Comparison of ENCODE assay signal across 8 cellular contexts in the genomic region with DNA sequence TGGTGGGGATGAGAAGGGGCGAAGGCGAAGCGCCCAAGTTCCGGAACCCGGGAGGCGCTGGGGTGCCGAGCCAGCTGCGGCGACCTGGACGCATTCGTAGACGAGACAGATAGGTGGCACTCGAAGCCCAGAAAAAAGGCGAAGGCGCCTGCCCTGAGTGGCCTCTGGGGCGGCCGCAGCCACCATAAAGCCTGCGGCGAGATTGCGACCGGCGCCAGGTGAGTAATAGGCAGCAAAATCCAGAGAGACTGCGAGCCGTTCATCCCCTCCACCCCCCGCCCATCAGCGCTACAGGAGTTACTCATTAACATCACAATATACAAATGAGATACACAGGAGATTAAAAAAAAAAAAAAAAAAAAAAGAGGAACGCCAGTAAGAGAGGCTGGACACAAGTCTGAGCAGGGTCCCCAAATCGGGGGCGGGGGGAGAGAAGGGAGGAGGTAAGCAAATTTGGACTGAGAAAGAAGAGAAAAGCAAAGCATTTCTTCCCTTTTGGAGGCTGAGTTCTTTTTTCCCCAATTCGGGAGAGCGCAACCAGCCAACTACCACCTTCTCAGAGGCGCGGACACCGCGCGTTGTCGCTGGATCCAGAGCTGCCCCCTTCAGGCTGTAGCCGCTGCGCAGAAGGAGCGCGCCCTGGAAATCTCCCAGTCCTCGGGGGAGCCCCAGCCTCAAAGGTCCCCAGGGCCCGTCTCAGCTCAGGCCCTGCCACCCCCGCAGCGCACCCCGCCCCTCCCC. TPM values are rescaled to one million over a fixed set of nuclear protein-coding genes. Genes with fewer than 3 reads are reported as not detected.
DNase-seq lines count a peak whose midpoint lies in the region; ATAC-seq and TF ChIP-seq lines count a peak whose summit lies in the region.

No MANE protein-coding gene starts in this region.

- TF ChIP-seq EP300 in upper lobe of left lung (IDR thresholded peaks at IDR 0.05), result no peak

- WGBS in upper lobe of left lung, 2 donors, result 1 to 6% methylated on average over 39 to 43 of the region's 46 CpGs

- intact Hi-C loops in HCT116 (cut with micrococcal nuclease), result loop anchor here (1.0 to 10.0 kb wide), 6 partner anchors 496 to 1249 kb away; no protein-coding TSS in a partner anchor
- intact Hi-C loops in Panc1 (cut with micrococcal nuclease; ENCODE audit: unreplicated experiment), result no loop called here
- intact Hi-C loops in naive thymus-derived CD4-positive, alpha-beta T cell (cut with micrococcal nuclease), result loop anchor here in 1 of 2 donors (5.0 kb wide), 1 partner anchor 266 kb away; no protein-coding TSS in a partner anchor

- H3K79me2 ChIP-seq in HCT116 (ENCODE audit: insufficient read depth, low read length), result no peaks in the 10 kb centered on the region

- H3K4me3 Mint-ChIP-seq in naive thymus-derived CD4-positive, alpha-beta T cell, result no peak overlapping the region

- H3K9me2 ChIP-seq in HCT116 (ENCODE audit: insufficient read depth), result no peaks in the 10 kb centered on the region

- CTCF ChIA-PET in HCT116 (lab: Charles Lee), result interaction anchor here (0.7 to 1.2 kb wide), 3 partner anchors 837 to 1103 kb away, joined by 3 to 5 read pairs (median 3); no protein-coding TSS in a partner anchor
- CTCF ChIA-PET in Panc1 (lab: Charles Lee), result interaction anchor here (0.6 kb wide), 1 partner anchor 1242 kb away, joined by 4 read pairs; no protein-coding TSS in a partner anchor
- CTCF ChIA-PET in naive thymus-derived CD4-positive, alpha-beta T cell (lab: Charles Lee), result no interaction called here

- TF ChIP-seq CTCF in HCT116 (IDR thresholded peaks at IDR 0.05 in 2 of 3, conservative IDR thresholded peaks at IDR 0.05 in 1 of 3; ENCODE audit: borderline replicate concordance in 1 of 3, insufficient read depth in 1 of 3, low read depth in 2 of 3, low read length in 2 of 3) (peak; percentile 54 to 69 (median 58)), Panc1 (IDR thresholded peaks at IDR 0.05) (peak; percentile 82), upper lobe of left lung (IDR thresholded peaks at IDR 0.05) (peak; percentile 30 to 77 (median 71))

- BruUV-seq in HCT116 (replicated peaks; lab: Mats Ljungman, UMichigan) (no TSS peak), Panc1 (replicated peaks; lab: Mats Ljungman, UMichigan) (no TSS peak)

- peaks cover 0 to 10% (median 0%) of the 10 kb centered on the region in 11 donors for H3K9me3 Mint-ChIP-seq in naive thymus-derived CD4-positive, alpha-beta T cell

- peaks cover 0 to 13% (median 6%) of the 10 kb centered on the region in 7 donors for H3K4me1 Mint-ChIP-seq in naive thymus-derived CD4-positive, alpha-beta T cell

- peak overlapping the region; percentile 93 for H3K4me2 ChIP-seq in HCT116 (ENCODE audit: low read length)

- 0 out of 2 replicates have a peak overlapping the region, but pooled peaks have one; percentile 23 for H3K9ac ChIP-seq in HCT116 (ENCODE audit: low read length)

- H3K36me3 ChIP-seq in HCT116 (ENCODE audit: control insufficient read depth in 1 of 2, insufficient read depth in 2 of 2, low read length in 2 of 2) (peaks cover 0 to 8% of the 10 kb centered on the region in 2 experiments; a peak in 1 of 4 replicates), Panc1 (ENCODE audit: control insufficient read depth, insufficient read depth, low read length) (no peaks in the 10 kb centered on the region), upper lobe of left lung (peaks cover 0 to 20% (median 0%) of the 10 kb centered on the region in 4 donors)
- no peaks in the 10 kb centered on the region for H3K36me3 ChIP-seq in naive thymus-derived CD4-positive, alpha-beta T cell (ENCODE audit: control insufficient read depth in 2 of 3, insufficient read depth in 3 of 3, low read length in 3 of 3)

- no peak for TF ChIP-seq POLR2A in HCT116 (IDR thresholded peaks at IDR 0.05; ENCODE audit: borderline replicate concordance, extremely low read depth, insufficient read depth, insufficient read length)
- no peak for TF ChIP-seq POLR2A in upper lobe of left lung (IDR thresholded peaks at IDR 0.05)

- peaks cover 61 to 91% (median 68%) of the 10 kb centered on the region in 5 donors for H3K27me3 Mint-ChIP-seq in naive thymus-derived CD4-positive, alpha-beta T cell

- peaks cover 0 to 2% (median 0%) of the 10 kb centered on the region in 5 donors for H3K36me3 Mint-ChIP-seq in naive thymus-derived CD4-positive, alpha-beta T cell

- RAD21 ChIA-PET in HCT116 (lab: Charles Lee; ENCODE audit: low non-redundant PET in 1 of 2, low total read pairs in 2 of 2, uncharacterized antibody in 2 of 2, unreplicated experiment in 2 of 2), result interaction anchor here (0.6 to 0.8 kb wide), 4 partner anchors 9 to 1279 kb away, joined by 3 to 5 read pairs (median 4); no protein-coding TSS in a partner anchor

- H3K27ac ChIP-seq in HCT116 (ENCODE audit: low read depth, low read length) (no peak overlapping the region), Panc1 (ENCODE audit: low read length) (no peak overlapping the region), epithelial cell of prostate (peak overlapping the region; percentile 96), upper lobe of left lung (peak overlapping the region; percentile 81 to 94 (median 89))
- H3K27ac ChIP-seq in naive thymus-derived CD4-positive, alpha-beta T cell (ENCODE audit: low read depth, low read length), result no peak overlapping the region

- H3K4me3 ChIP-seq in HCT116 (replicated peaks in 1 of 2; ENCODE audit: low read depth in 1 of 2, low read length in 2 of 2) (peak overlapping the region; percentile 35 to 54), Panc1 (ENCODE audit: low read depth in 2 of 2, low read length in 2 of 2) (peak overlapping the region; percentile 33 to 44), upper lobe of left lung (peak overlapping the region; percentile 21 to 61 (median 39))
- no peak overlapping the region for H3K4me3 ChIP-seq in naive thymus-derived CD4-positive, alpha-beta T cell (ENCODE audit: low read length)

- DNase-seq in COLO829 (ENCODE audit: low spot score) (peak; percentile 71), HCT116 (ENCODE audit: low read depth, low spot score) (peak; percentile 61), Panc1 (ENCODE audit: low read depth, low spot score) (no peak), epithelial cell of prostate (ENCODE audit: low read depth, low spot score) (peak; percentile 84), mesenteric fat pad (ENCODE audit: low spot score) (peak; percentile 91), upper lobe of left lung (peak; percentile 71 to 88)
- DNase-seq in naive thymus-derived CD4-positive, alpha-beta T cell, result no peak

- in situ Hi-C loops in Panc1 (cut with HindIII; ENCODE audit: low pct_unique_long_range_greater_than_20kb, low sequenced_read_pairs), result no loop called here

- no peaks in the 10 kb centered on the region for H4K20me1 ChIP-seq in HCT116 (ENCODE audit: insufficient read depth)

- H3K9me3 ChIP-seq in HCT116 (ENCODE audit: control insufficient read depth in 1 of 2, insufficient read depth in 1 of 2, low read depth in 1 of 2, low read length in 2 of 2) (no peaks in the 10 kb centered on the region), Panc1 (ENCODE audit: control insufficient read depth, insufficient read depth, low read depth, low read length) (no peaks in the 10 kb centered on the region), upper lobe of left lung (no peaks in the 10 kb centered on the region)
- H3K9me3 ChIP-seq in naive thymus-derived CD4-positive, alpha-beta T cell (ENCODE audit: control insufficient read depth in 2 of 3, low read length in 3 of 3), result no peaks in the 10 kb centered on the region

- peak overlapping the region in 1 of 9 donors; percentile 49 for H3K27ac Mint-ChIP-seq in naive thymus-derived CD4-positive, alpha-beta T cell

- TF ChIP-seq RAD21 in HCT116 (IDR thresholded peaks at IDR 0.05; ENCODE audit: low read depth), result peak; percentile 93

- H2AFZ ChIP-seq in HCT116 (ENCODE audit: low read depth, low read length, poor library complexity, severe bottlenecking), result peak overlapping the region; percentile 96

- no peaks in the 10 kb centered on the region for H3K27me3 ChIP-seq in HCT116 (ENCODE audit: insufficient read depth, low read length)
- H3K27me3 ChIP-seq in Panc1 (ENCODE audit: control insufficient read depth, insufficient read depth, low read length), result no peaks in the 10 kb centered on the region; the same call in 1 of the 2 replicates
- peaks cover 0 to 35% (median 14%) of the 10 kb centered on the region in 4 donors for H3K27me3 ChIP-seq in upper lobe of left lung
- no peaks in the 10 kb centered on the region for H3K27me3 ChIP-seq in naive thymus-derived CD4-positive, alpha-beta T cell (ENCODE audit: control insufficient read depth in 2 of 2, insufficient read depth in 2 of 2, low read length in 2 of 2)

- H3K4me1 ChIP-seq in HCT116 (ENCODE audit: control insufficient read depth in 1 of 2, insufficient read depth in 2 of 2, low read length in 2 of 2) (peaks cover 2 to 13% of the 10 kb centered on the region in 2 experiments; a peak in 2 of 4 replicates), Panc1 (ENCODE audit: control insufficient read depth, insufficient read depth, low read length) (no peaks in the 10 kb centered on the region), upper lobe of left lung (peaks cover 0 to 33% (median 11%) of the 10 kb centered on the region in 4 donors)
- H3K4me1 ChIP-seq in naive thymus-derived CD4-positive, alpha-beta T cell (ENCODE audit: control insufficient read depth in 2 of 2, insufficient read depth in 2 of 2, low read length in 2 of 2), result no peaks in the 10 kb centered on the region

- POLR2A ChIA-PET in HCT116 (lab: Charles Lee) (interaction anchor here (1.0 kb wide), 1 partner anchor 16 kb away, joined by 4 read pairs; the partner anchor contains the start of gene TBX3), Panc1 (lab: Charles Lee) (no interaction called here)
- POLR2A ChIA-PET in naive thymus-derived CD4-positive, alpha-beta T cell (lab: Charles Lee), result no interaction called here

- peak; percentile 96 for ATAC-seq in HCT116
- peak; percentile 98 for ATAC-seq in Panc1
- ATAC-seq in upper lobe of left lung (ENCODE audit: low FRiP score in 2 of 2), result peak; percentile 57 to 80
- no peak for ATAC-seq in naive thymus-derived CD4-positive, alpha-beta T cell
- ATAC-seq in GM18873 (IDR thresholded peaks at IDR 0.05; ENCODE audit: low FRiP score, unreplicated experiment), result no peak

TF ChIP-seq in HCT116, 20 proteins besides CTCF, POLR2A, EP300 and RAD21:
- TF ChIP-seq ELF1 (IDR thresholded peaks at IDR 0.05; ENCODE audit: borderline replicate concordance, low read depth), result no peak

RNA-seq across cellular contexts. Expression of gene TBX3, which starts 15.7 kb away (rescaled TPM):
- 12.8 TPM for total RNA-seq in HCT116 (2021; ENCODE audit: unreplicated experiment)
- 2.1 TPM in 2 replicates for polyA plus RNA-seq in HCT116 (2012)
- total RNA-seq in Panc1 (2021; ENCODE audit: unreplicated experiment), result 5.1 TPM
- polyA plus RNA-seq in Panc1 (2012; ENCODE audit: insufficient read length), result 2.5 TPM
- 16.5 TPM for total RNA-seq in mesenteric fat pad
- total RNA-seq in upper lobe of left lung, result 100 to 1,000 TPM in 1 of 6 donors, 10 to 100 TPM in 5; 29.5 to 107 (median 36.2) TPM
- total RNA-seq in naive thymus-derived CD4-positive, alpha-beta T cell, result not detected
- polyA plus RNA-seq in naive thymus-derived CD4-positive, alpha-beta T cell, result not detected

Comparison
In these comparisons a context has a peak if more than half of its experiments do, and no peak if none do; other contexts are left out.
1. DNase-seq: peak in COLO829 (single experiment), HCT116 (single experiment), epithelial cell of prostate (single experiment), mesenteric fat pad (single experiment) and upper lobe of left lung (2 of 2); none in Panc1 (single experiment) and naive thymus-derived CD4-positive, alpha-beta T cell (0 of 9).
2. ATAC-seq: peak in HCT116 (single experiment), Panc1 (single experiment) and upper lobe of left lung (2 of 2); none in naive thymus-derived CD4-positive, alpha-beta T cell (single experiment) and GM18873 (single experiment).
3. H3K27ac ChIP-seq: peak in epithelial cell of prostate (single experiment) and upper lobe of left lung (4 of 4); none in HCT116 (single experiment), Panc1 (single experiment) and naive thymus-derived CD4-positive, alpha-beta T cell (single experiment).
4. Peak in every context shown above with its lines, with median percentiles within 50 percentile points of each other: CTCF ChIP-seq.